1 cellular context compared by ENCODE assay signal in the genomic region with DNA sequence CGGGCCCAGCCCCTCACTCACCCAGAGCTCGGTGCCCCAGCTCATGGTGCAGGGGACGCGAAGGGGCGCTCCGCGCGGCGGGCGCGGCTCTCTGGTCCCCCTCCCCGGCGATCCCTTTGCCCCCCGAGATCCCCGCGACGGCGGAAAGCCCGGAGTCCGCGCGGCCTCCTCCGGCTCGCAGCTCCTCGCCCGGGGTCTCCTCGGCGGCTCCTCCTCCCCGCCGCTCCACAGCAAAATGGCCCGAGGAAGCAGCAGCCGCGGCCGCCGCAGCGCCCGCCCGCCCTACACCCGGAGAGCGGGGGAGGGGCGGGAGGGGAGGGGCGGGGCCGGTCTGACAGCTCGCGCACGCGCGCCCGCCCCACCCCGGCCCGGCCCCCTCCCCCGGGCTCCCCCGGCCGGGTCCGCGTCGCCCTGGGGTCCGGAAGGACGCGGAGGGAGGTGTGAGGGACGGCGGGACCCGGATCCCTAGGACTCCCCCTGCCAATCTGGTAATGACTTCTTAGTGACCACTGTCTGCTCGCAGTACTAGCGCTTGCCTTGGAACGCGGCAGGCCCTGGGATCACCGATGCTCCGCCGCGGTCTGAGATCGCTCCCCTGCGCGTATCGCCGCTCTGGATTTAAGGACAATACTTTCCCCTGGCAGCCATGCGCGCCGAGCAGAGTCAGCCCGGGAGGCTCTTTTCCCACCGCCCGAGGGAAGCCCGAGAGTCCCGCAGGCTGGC.
A peak's percentile ranks its signal among the peaks of the same experiment; 100 is the strongest.
TF ChIP-seq lines count a peak whose summit lies in the region.

A gene (minus strand): TSS at position 259 of the 723 bp plus-strand sequence. CDS start 214 bp downstream, at position 45.

TF ChIP-seq in Ishikawa, 13 proteins besides CTCF, POLR2A, EP300 and RAD21 (continued from another document):
- TF ChIP-seq, protein P1, sequence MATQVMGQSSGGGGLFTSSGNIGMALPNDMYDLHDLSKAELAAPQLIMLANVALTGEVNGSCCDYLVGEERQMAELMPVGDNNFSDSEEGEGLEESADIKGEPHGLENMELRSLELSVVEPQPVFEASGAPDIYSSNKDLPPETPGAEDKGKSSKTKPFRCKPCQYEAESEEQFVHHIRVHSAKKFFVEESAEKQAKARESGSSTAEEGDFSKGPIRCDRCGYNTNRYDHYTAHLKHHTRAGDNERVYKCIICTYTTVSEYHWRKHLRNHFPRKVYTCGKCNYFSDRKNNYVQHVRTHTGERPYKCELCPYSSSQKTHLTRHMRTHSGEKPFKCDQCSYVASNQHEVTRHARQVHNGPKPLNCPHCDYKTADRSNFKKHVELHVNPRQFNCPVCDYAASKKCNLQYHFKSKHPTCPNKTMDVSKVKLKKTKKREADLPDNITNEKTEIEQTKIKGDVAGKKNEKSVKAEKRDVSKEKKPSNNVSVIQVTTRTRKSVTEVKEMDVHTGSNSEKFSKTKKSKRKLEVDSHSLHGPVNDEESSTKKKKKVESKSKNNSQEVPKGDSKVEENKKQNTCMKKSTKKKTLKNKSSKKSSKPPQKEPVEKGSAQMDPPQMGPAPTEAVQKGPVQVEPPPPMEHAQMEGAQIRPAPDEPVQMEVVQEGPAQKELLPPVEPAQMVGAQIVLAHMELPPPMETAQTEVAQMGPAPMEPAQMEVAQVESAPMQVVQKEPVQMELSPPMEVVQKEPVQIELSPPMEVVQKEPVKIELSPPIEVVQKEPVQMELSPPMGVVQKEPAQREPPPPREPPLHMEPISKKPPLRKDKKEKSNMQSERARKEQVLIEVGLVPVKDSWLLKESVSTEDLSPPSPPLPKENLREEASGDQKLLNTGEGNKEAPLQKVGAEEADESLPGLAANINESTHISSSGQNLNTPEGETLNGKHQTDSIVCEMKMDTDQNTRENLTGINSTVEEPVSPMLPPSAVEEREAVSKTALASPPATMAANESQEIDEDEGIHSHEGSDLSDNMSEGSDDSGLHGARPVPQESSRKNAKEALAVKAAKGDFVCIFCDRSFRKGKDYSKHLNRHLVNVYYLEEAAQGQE (IDR thresholded peaks at IDR 0.05; ENCODE audit: low read depth): no peak
- no peak for TF ChIP-seq TCF12 (IDR thresholded peaks at IDR 0.05; ENCODE audit: low read depth)
- TF ChIP-seq CEBPB (IDR thresholded peaks at IDR 0.05): no peak
- no peak for TF ChIP-seq CREB1 (IDR thresholded peaks at IDR 0.05; ENCODE audit: low read depth)
- peak; percentile 85; the same call in 1 of the 2 replicates for TF ChIP-seq TAF1 (IDR thresholded peaks at IDR 0.05; ENCODE audit: low read depth)
